Comparison of ENCODE assay signal across 1 cellular context in genomic region chr12:62520361-62520760, GRCh38.
TF ChIP-seq lines count a peak whose summit lies in the region.

No MANE protein-coding gene starts in this region.

TF ChIP-seq in HepG2, 621 proteins besides CTCF, POLR2A, EP300 and RAD21 (continued from another document):
- TF ChIP-seq AFF4 (CRISPR knock-in tag; IDR thresholded peaks at IDR 0.05) = no peak
- no peak for TF ChIP-seq KLF15 (CRISPR knock-in tag; IDR thresholded peaks at IDR 0.05; ENCODE audit: borderline replicate concordance)
- TF ChIP-seq NFYB (CRISPR knock-in tag; IDR thresholded peaks at IDR 0.05) = no peak
- no peak for TF ChIP-seq FOSL2 (CRISPR knock-in tag; IDR thresholded peaks at IDR 0.05)
